In genomic region chr2:102735431-102736130, GRCh38 we compare ENCODE assay signal across 8 cellular contexts. TPM values are rescaled to one million over a fixed set of nuclear protein-coding genes. Genes with fewer than 3 reads are reported as not detected.
A peak's percentile ranks its signal among the peaks of the same experiment; 100 is the strongest.
DNase-seq lines count a peak whose midpoint lies in the region; ATAC-seq, FAIRE-seq and TF ChIP-seq lines count a peak whose summit lies in the region.

No MANE protein-coding gene starts in this region.

- H3K36me3 ChIP-seq in HUES6 (ENCODE audit: control insufficient read depth, insufficient read depth, low read length) (peaks cover 14% of the 10 kb centered on the region), gastrocnemius medialis (peaks cover 0 to 13% of the 10 kb centered on the region in 2 donors)

- intact Hi-C loops in CD4-positive, alpha-beta T cell (cut with DNase I, micrococcal nuclease) = no loop called here
- intact Hi-C loops in activated B cell treated with CpG ODN at 0.5 μM for 24 hours (cut with micrococcal nuclease) (no loop called here), head of caudate nucleus (cut with DNase I) (no loop called here), gastrocnemius medialis (cut with DNase I; ENCODE audit: low total_unique reads) (no loop called here)

- H3K27ac Mint-ChIP-seq in CD4-positive, alpha-beta T cell = peak overlapping the region; percentile 91
- H3K27ac Mint-ChIP-seq in activated B cell treated with CpG ODN at 0.5 μM for 24 hours = peak overlapping the region; percentile 85

- H3K27me3 ChIP-seq in CD4-positive, alpha-beta T cell (ENCODE audit: control insufficient read depth, insufficient read depth, low read length) = no peaks in the 10 kb centered on the region
- H3K27me3 ChIP-seq in HUES6 (ENCODE audit: control insufficient read depth, insufficient read depth, low read length) (no peaks in the 10 kb centered on the region), gastrocnemius medialis (no peaks in the 10 kb centered on the region)

- peak overlapping the region; percentile 98 for H3K4me3 Mint-ChIP-seq in CD4-positive, alpha-beta T cell
- peak overlapping the region; percentile 97 for H3K4me3 Mint-ChIP-seq in activated B cell treated with CpG ODN at 0.5 μM for 24 hours

- no peak for TF ChIP-seq CTCF in CD4-positive, alpha-beta T cell (IDR thresholded peaks at IDR 0.05)
- no peak for TF ChIP-seq CTCF in activated B cell treated with CpG ODN at 0.5 μM for 24 hours (IDR thresholded peaks at IDR 0.05)
- no peak for TF ChIP-seq CTCF in gastrocnemius medialis (IDR thresholded peaks at IDR 0.05 in 4 of 5, conservative IDR thresholded peaks at IDR 0.05 in 1 of 5)

- peaks cover 15% of the 10 kb centered on the region for H3K36me3 Mint-ChIP-seq in CD4-positive, alpha-beta T cell (ENCODE audit: low read depth)
- peaks cover 16% of the 10 kb centered on the region for H3K36me3 Mint-ChIP-seq in activated B cell treated with CpG ODN at 0.5 μM for 24 hours (ENCODE audit: low read depth)

- H3K9ac ChIP-seq in HUES6 (ENCODE audit: low read length) = peak overlapping the region; percentile 69

- CTCF ChIA-PET in CD4-positive, alpha-beta T cell (lab: Charles Lee) = interaction anchor here (2.0 kb wide), 1 partner anchor 18 kb away, joined by 8 read pairs; no protein-coding TSS in a partner anchor
- CTCF ChIA-PET in activated B cell treated with CpG ODN at 0.5 μM for 24 hours (lab: Charles Lee) = interaction anchor here (2.9 kb wide), 1 partner anchor 18 kb away, joined by 18 read pairs; no protein-coding TSS in a partner anchor

- H3K9me3 Mint-ChIP-seq in CD4-positive, alpha-beta T cell = no peaks in the 10 kb centered on the region
- H3K9me3 Mint-ChIP-seq in activated B cell treated with CpG ODN at 0.5 μM for 24 hours = no peaks in the 10 kb centered on the region

- H3K9me3 ChIP-seq in CD4-positive, alpha-beta T cell (ENCODE audit: control insufficient read depth, low read length) = no peaks in the 10 kb centered on the region
- H3K9me3 ChIP-seq in HUES6 (ENCODE audit: control insufficient read depth, insufficient read depth, low read depth, low read length) (no peaks in the 10 kb centered on the region), gastrocnemius medialis (no peaks in the 10 kb centered on the region)

- peaks cover 54% of the 10 kb centered on the region for H3K4me1 Mint-ChIP-seq in CD4-positive, alpha-beta T cell (ENCODE audit: low read depth)
- peaks cover 35% of the 10 kb centered on the region for H3K4me1 Mint-ChIP-seq in activated B cell treated with CpG ODN at 0.5 μM for 24 hours

- H3K27ac ChIP-seq in CD4-positive, alpha-beta T cell (ENCODE audit: low read depth, low read length) = no peak overlapping the region
- no peak overlapping the region for H3K27ac ChIP-seq in HUES6 (ENCODE audit: low read depth, low read length)
- H3K27ac ChIP-seq in gastrocnemius medialis = peak overlapping the region; percentile 77 to 91 (median 85)

- no peaks in the 10 kb centered on the region for H3K27me3 Mint-ChIP-seq in CD4-positive, alpha-beta T cell
- no peaks in the 10 kb centered on the region for H3K27me3 Mint-ChIP-seq in activated B cell treated with CpG ODN at 0.5 μM for 24 hours

- no peak for FAIRE-seq in H54 (lab: Jason Lieb, UNC)

- no peak for ATAC-seq in CD4-positive, alpha-beta T cell (ENCODE audit: poor library complexity)
- ATAC-seq in activated B cell treated with CpG ODN at 0.5 μM for 24 hours (ENCODE audit: low read depth) (no peak), gastrocnemius medialis (peak; percentile 11 to 56)

- H3K4me1 ChIP-seq in HUES6 (ENCODE audit: control insufficient read depth, insufficient read depth, low read length) (peaks cover 8% of the 10 kb centered on the region), gastrocnemius medialis (peaks cover 20 to 23% of the 10 kb centered on the region in 2 donors)

- in situ Hi-C loops in gastrocnemius medialis (cut with MboI; ENCODE audit: low sequenced_read_pairs in 4 of 4) = no loop called here

- POLR2A ChIA-PET in CD4-positive, alpha-beta T cell (lab: Charles Lee) = interaction anchor here (1.4 kb wide), 1 partner anchor 18 kb away, joined by 5 read pairs; no protein-coding TSS in a partner anchor
- POLR2A ChIA-PET in activated B cell treated with CpG ODN at 0.5 μM for 24 hours (lab: Charles Lee) = interaction anchor here (0.6 to 1.5 kb wide), 3 partner anchors 18 to 1022 kb away, joined by 3 to 5 read pairs (median 5); no protein-coding TSS in a partner anchor

- DNase-seq in CD4-positive, alpha-beta T cell = no peak
- no peak for DNase-seq in activated B cell treated with CpG ODN at 0.5 μM for 24 hours
- DNase-seq in head of caudate nucleus = peak in 41 of 42 donors; percentile 5 to 80 (median 59)
- DNase-seq in gastrocnemius medialis = peak; percentile 19 to 65
- no peak for DNase-seq in NCI-H187 (lab: John Stamatoyannopoulos, UW)
- no peak for DNase-seq in H54 (ENCODE audit: insufficient read length, low spot score)
- DNase-seq in stimulated activated naive CD4-positive, alpha-beta T cell treated with Interleukin-2 at 50 U/mL for 16 hours (lab: John Stamatoyannopoulos, UW) = no peak

- TF ChIP-seq POLR2A in gastrocnemius medialis (IDR thresholded peaks at IDR 0.05) (no peak), H54 (IDR thresholded peaks at IDR 0.05; ENCODE audit: low read depth, low read length) (no peak)

- H3K4me3 ChIP-seq in HUES6 (ENCODE audit: low read depth, low read length) = peak overlapping the region; percentile 73
- H3K4me3 ChIP-seq in gastrocnemius medialis = peak overlapping the region; percentile 72 to 98 (median 81)

RNA-seq across cellular contexts. Expression of gene TMEM182, which starts 26.2 kb away (rescaled TPM):
- total RNA-seq in CD4-positive, alpha-beta T cell = 1 to 10 TPM; 2.0 to 2.7 TPM
- total RNA-seq in activated B cell treated with CpG ODN at 0.5 μM for 24 hours = 3.1 and 3.9 TPM in 2 replicates
- 10 to 100 TPM in 1 of 4 donors, 1 to 10 TPM in 3; 6.1 to 15.2 (median 8.0) TPM for total RNA-seq in gastrocnemius medialis

Comparison
In these comparisons a context has a peak if more than half of its experiments do, and no peak if none do; other contexts are left out.
1. ATAC-seq: peak in gastrocnemius medialis (2 of 2); none in CD4-positive, alpha-beta T cell (single experiment) and activated B cell treated with CpG ODN at 0.5 μM for 24 hours (single experiment).
2. DNase-seq: peak in head of caudate nucleus (41 of 42) and gastrocnemius medialis (2 of 2); none in CD4-positive, alpha-beta T cell (0 of 10), activated B cell treated with CpG ODN at 0.5 μM for 24 hours (single experiment), NCI-H187 (0 of 2), H54 (single experiment) and stimulated activated naive CD4-positive, alpha-beta T cell treated with Interleukin-2 at 50 U/mL for 16 hours (single experiment).
3. H3K27ac ChIP-seq: peak in gastrocnemius medialis (4 of 4); none in CD4-positive, alpha-beta T cell (single experiment) and HUES6 (single experiment).